1 cellular context compared by ENCODE assay signal in the genomic region with DNA sequence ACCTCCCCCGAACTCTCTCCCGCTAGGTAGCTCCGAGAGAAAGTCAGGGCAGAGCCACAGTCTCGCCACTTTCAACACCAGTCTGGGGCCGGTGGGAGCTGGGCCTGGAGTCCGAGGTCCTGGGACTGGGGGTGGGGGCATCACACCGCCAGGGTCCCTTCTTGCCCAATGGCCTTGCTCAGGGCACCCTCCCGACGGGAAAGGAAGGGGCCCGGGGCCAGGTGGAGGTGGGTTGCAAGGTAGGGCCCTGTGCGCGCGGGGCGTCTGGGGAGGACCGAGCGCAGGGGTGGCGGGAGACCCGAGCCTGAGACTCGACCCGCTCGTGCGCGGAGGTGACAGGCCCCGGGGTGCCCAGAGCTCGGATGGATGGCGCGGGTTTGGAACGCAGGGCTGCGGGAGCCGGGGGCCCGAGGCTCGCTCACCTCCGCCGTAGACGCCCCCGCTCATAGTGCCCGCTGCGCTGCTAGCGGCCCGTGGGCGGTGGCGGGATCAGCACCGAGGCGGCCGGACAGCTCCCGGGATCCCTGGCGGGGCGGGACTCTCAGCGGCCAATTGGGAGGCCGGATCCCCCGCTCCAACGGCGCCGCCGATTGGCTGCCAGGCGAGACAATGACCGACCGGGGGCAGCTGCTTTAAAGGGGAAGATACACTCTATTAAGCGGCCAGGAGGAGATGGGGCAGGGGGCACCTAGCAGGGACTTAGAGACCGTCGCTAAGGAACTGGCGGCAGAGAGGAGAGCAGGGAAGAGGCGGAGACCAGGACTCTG.
A peak's percentile ranks its signal among the peaks of the same experiment; 100 is the strongest.
TF ChIP-seq lines count a peak whose summit lies in the region.

TSS of gene ACTL6B (minus strand) at position 541 of the 767 bp plus-strand sequence. CDS start at position 447, 94 bp downstream.

TF ChIP-seq in WTC11, 78 proteins besides CTCF, POLR2A, EP300 and RAD21 (continued from another document and continues in another):
- TF ChIP-seq ZNF396 (CRISPR knock-in tag; IDR thresholded peaks at IDR 0.05; ENCODE audit: borderline replicate concordance) (no peak), ZNF138 (CRISPR knock-in tag; conservative IDR thresholded peaks at IDR 0.05) (peak; percentile 83; the same call in 1 of the 2 replicates), RORB (CRISPR knock-in tag; IDR thresholded peaks at IDR 0.05) (no peak), NFATC4 (CRISPR knock-in tag; IDR thresholded peaks at IDR 0.05) (no peak), MXD4 (CRISPR knock-in tag; IDR thresholded peaks at IDR 0.05; ENCODE audit: borderline replicate concordance) (no peak), ZNF512 (CRISPR knock-in tag; IDR thresholded peaks at IDR 0.05; ENCODE audit: borderline replicate concordance) (no peak), EMX1 (CRISPR knock-in tag; IDR thresholded peaks at IDR 0.05) (no peak), ETV6 (CRISPR knock-in tag; IDR thresholded peaks at IDR 0.05) (peak; percentile 98), NFYB (CRISPR knock-in tag; conservative IDR thresholded peaks at IDR 0.05; ENCODE audit: low read depth) (peak; percentile 68), IRF1 (CRISPR knock-in tag; IDR thresholded peaks at IDR 0.05) (peak; percentile 91), FOXJ3 (CRISPR knock-in tag; IDR thresholded peaks at IDR 0.05; ENCODE audit: borderline replicate concordance) (0 out of 2 replicates have a peak, but pooled peaks have one; percentile 74), ZNF219 (CRISPR knock-in tag; IDR thresholded peaks at IDR 0.05; ENCODE audit: borderline replicate concordance) (peak; percentile 96; the same call in 1 of the 2 replicates), SP1 (CRISPR knock-in tag; conservative IDR thresholded peaks at IDR 0.05) (peak; percentile 90), ZBTB21 (CRISPR knock-in tag; IDR thresholded peaks at IDR 0.05; ENCODE audit: borderline replicate concordance) (peak; percentile 89; the same call in 1 of the 2 replicates), TP53 (CRISPR knock-in tag; IDR thresholded peaks at IDR 0.05) (peak; percentile 97), ZNF671 (CRISPR knock-in tag; IDR thresholded peaks at IDR 0.05) (no peak), ZNF263 (CRISPR knock-in tag; IDR thresholded peaks at IDR 0.05; ENCODE audit: low read depth) (no peak), SOX15 (CRISPR knock-in tag; IDR thresholded peaks at IDR 0.05) (no peak), ELF4 (CRISPR knock-in tag; IDR thresholded peaks at IDR 0.05; ENCODE audit: low read depth) (peak; percentile 85; the same call in 1 of the 2 replicates), GTF2I (CRISPR knock-in tag; conservative IDR thresholded peaks at IDR 0.05) (no peak), KAT7 (CRISPR knock-in tag; IDR thresholded peaks at IDR 0.05; ENCODE audit: borderline replicate concordance) (no peak), RELA (CRISPR knock-in tag; IDR thresholded peaks at IDR 0.05; ENCODE audit: borderline replicate concordance) (peak; percentile 81; the same call in 1 of the 2 replicates), FOXP1 (CRISPR knock-in tag; IDR thresholded peaks at IDR 0.05; ENCODE audit: borderline replicate concordance) (peak; percentile 97), PRRX2 (CRISPR knock-in tag; IDR thresholded peaks at IDR 0.05) (peak; percentile 72; the same call in 1 of the 2 replicates), HMGA2 (CRISPR knock-in tag; IDR thresholded peaks at IDR 0.05) (no peak), ARID4B (CRISPR knock-in tag; IDR thresholded peaks at IDR 0.05; ENCODE audit: borderline replicate concordance) (peak; percentile 98), TCF7 (CRISPR knock-in tag; IDR thresholded peaks at IDR 0.05; ENCODE audit: low read depth) (peak; percentile 92; the same call in 1 of the 2 replicates), ZNF232 (CRISPR knock-in tag; IDR thresholded peaks at IDR 0.05) (peak; percentile 92; the same call in 1 of the 2 replicates), ESRRA (CRISPR knock-in tag; IDR thresholded peaks at IDR 0.05; ENCODE audit: borderline replicate concordance) (peak; percentile 93)
- TF ChIP-seq, protein P1, sequence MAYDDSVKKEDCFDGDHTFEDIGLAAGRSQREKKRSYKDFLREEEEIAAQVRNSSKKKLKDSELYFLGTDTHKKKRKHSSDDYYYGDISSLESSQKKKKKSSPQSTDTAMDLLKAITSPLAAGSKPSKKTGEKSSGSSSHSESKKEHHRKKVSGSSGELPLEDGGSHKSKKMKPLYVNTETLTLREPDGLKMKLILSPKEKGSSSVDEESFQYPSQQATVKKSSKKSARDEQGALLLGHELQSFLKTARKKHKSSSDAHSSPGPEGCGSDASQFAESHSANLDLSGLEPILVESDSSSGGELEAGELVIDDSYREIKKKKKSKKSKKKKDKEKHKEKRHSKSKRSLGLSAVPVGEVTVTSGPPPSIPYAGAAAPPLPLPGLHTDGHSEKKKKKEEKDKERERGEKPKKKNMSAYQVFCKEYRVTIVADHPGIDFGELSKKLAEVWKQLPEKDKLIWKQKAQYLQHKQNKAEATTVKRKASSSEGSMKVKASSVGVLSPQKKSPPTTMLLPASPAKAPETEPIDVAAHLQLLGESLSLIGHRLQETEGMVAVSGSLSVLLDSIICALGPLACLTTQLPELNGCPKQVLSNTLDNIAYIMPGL (CRISPR knock-in tag; IDR thresholded peaks at IDR 0.05) = 0 out of 2 replicates have a peak, but pooled peaks have one; percentile 56
- TF ChIP-seq, protein P2, sequence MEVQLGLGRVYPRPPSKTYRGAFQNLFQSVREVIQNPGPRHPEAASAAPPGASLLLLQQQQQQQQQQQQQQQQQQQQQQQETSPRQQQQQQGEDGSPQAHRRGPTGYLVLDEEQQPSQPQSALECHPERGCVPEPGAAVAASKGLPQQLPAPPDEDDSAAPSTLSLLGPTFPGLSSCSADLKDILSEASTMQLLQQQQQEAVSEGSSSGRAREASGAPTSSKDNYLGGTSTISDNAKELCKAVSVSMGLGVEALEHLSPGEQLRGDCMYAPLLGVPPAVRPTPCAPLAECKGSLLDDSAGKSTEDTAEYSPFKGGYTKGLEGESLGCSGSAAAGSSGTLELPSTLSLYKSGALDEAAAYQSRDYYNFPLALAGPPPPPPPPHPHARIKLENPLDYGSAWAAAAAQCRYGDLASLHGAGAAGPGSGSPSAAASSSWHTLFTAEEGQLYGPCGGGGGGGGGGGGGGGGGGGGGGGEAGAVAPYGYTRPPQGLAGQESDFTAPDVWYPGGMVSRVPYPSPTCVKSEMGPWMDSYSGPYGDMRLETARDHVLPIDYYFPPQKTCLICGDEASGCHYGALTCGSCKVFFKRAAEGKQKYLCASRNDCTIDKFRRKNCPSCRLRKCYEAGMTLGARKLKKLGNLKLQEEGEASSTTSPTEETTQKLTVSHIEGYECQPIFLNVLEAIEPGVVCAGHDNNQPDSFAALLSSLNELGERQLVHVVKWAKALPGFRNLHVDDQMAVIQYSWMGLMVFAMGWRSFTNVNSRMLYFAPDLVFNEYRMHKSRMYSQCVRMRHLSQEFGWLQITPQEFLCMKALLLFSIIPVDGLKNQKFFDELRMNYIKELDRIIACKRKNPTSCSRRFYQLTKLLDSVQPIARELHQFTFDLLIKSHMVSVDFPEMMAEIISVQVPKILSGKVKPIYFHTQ (CRISPR knock-in tag; IDR thresholded peaks at IDR 0.05) = no peak
- TF ChIP-seq, protein P3, sequence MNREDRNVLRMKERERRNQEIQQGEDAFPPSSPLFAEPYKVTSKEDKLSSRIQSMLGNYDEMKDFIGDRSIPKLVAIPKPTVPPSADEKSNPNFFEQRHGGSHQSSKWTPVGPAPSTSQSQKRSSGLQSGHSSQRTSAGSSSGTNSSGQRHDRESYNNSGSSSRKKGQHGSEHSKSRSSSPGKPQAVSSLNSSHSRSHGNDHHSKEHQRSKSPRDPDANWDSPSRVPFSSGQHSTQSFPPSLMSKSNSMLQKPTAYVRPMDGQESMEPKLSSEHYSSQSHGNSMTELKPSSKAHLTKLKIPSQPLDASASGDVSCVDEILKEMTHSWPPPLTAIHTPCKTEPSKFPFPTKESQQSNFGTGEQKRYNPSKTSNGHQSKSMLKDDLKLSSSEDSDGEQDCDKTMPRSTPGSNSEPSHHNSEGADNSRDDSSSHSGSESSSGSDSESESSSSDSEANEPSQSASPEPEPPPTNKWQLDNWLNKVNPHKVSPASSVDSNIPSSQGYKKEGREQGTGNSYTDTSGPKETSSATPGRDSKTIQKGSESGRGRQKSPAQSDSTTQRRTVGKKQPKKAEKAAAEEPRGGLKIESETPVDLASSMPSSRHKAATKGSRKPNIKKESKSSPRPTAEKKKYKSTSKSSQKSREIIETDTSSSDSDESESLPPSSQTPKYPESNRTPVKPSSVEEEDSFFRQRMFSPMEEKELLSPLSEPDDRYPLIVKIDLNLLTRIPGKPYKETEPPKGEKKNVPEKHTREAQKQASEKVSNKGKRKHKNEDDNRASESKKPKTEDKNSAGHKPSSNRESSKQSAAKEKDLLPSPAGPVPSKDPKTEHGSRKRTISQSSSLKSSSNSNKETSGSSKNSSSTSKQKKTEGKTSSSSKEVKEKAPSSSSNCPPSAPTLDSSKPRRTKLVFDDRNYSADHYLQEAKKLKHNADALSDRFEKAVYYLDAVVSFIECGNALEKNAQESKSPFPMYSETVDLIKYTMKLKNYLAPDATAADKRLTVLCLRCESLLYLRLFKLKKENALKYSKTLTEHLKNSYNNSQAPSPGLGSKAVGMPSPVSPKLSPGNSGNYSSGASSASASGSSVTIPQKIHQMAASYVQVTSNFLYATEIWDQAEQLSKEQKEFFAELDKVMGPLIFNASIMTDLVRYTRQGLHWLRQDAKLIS (CRISPR knock-in tag; IDR thresholded peaks at IDR 0.05; ENCODE audit: borderline replicate concordance) = no peak
- TF ChIP-seq, protein P4, sequence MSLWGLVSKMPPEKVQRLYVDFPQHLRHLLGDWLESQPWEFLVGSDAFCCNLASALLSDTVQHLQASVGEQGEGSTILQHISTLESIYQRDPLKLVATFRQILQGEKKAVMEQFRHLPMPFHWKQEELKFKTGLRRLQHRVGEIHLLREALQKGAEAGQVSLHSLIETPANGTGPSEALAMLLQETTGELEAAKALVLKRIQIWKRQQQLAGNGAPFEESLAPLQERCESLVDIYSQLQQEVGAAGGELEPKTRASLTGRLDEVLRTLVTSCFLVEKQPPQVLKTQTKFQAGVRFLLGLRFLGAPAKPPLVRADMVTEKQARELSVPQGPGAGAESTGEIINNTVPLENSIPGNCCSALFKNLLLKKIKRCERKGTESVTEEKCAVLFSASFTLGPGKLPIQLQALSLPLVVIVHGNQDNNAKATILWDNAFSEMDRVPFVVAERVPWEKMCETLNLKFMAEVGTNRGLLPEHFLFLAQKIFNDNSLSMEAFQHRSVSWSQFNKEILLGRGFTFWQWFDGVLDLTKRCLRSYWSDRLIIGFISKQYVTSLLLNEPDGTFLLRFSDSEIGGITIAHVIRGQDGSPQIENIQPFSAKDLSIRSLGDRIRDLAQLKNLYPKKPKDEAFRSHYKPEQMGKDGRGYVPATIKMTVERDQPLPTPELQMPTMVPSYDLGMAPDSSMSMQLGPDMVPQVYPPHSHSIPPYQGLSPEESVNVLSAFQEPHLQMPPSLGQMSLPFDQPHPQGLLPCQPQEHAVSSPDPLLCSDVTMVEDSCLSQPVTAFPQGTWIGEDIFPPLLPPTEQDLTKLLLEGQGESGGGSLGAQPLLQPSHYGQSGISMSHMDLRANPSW (CRISPR knock-in tag; conservative IDR thresholded peaks at IDR 0.05; ENCODE audit: low read depth) = 0 out of 2 replicates have a peak, but pooled peaks have one; percentile 56
- TF ChIP-seq, protein P5, sequence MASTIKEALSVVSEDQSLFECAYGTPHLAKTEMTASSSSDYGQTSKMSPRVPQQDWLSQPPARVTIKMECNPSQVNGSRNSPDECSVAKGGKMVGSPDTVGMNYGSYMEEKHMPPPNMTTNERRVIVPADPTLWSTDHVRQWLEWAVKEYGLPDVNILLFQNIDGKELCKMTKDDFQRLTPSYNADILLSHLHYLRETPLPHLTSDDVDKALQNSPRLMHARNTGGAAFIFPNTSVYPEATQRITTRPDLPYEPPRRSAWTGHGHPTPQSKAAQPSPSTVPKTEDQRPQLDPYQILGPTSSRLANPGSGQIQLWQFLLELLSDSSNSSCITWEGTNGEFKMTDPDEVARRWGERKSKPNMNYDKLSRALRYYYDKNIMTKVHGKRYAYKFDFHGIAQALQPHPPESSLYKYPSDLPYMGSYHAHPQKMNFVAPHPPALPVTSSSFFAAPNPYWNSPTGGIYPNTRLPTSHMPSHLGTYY (CRISPR knock-in tag; IDR thresholded peaks at IDR 0.05) = no peak
